ENCODE assay signal across 12 cellular contexts in genomic region chr17:38743556-38744171, GRCh38. TPM values are rescaled to one million over a fixed set of nuclear protein-coding genes. Genes with fewer than 3 reads are reported as not detected.
A peak's percentile ranks its signal among the peaks of the same experiment; 100 is the strongest.
DNase-seq lines count a peak whose midpoint lies in the region; ATAC-seq and TF ChIP-seq lines count a peak whose summit lies in the region.
"Had no signal": no experiment of that assay in that cellular context is flagged by ENCODE, and none has a peak within 500 bp of the region (broad histone marks: within the 10 kb centered on the region; RNA-seq: fewer than 3 reads in every experiment).

No MANE protein-coding gene starts in this region.

- H3K4me1 ChIP-seq in endocrine pancreas (ENCODE audit: control insufficient read depth, insufficient read depth, low read length) = no peaks in the 10 kb centered on the region
- peaks cover 0 to 64% (median 54%) of the 10 kb centered on the region in 4 donors for H3K4me1 ChIP-seq in sigmoid colon

- no peaks in the 10 kb centered on the region for H3K9me3 ChIP-seq in endocrine pancreas (ENCODE audit: control insufficient read depth, low read length)
- H3K9me3 ChIP-seq in sigmoid colon = no peaks in the 10 kb centered on the region

- no peak overlapping the region for H3K9ac ChIP-seq in endocrine pancreas (ENCODE audit: control insufficient read depth, insufficient read depth, low read length)

- TF ChIP-seq CTCF in sigmoid colon (IDR thresholded peaks at IDR 0.05) = no peak

- TF ChIP-seq POLR2A in sigmoid colon (IDR thresholded peaks at IDR 0.05) = no peak

- intact Hi-C loops in sigmoid colon (cut with DNase I) = no loop called here

- no peak for ATAC-seq in HG03442 (IDR thresholded peaks at IDR 0.05; ENCODE audit: unreplicated experiment)
- ATAC-seq in HG02981 (IDR thresholded peaks at IDR 0.05; ENCODE audit: unreplicated experiment) = no peak

- no peak for TF ChIP-seq EP300 in sigmoid colon (IDR thresholded peaks at IDR 0.05)

- peak overlapping the region; percentile 80 to 88 (median 85) for H3K27ac ChIP-seq in sigmoid colon

- H3K36me3 ChIP-seq in endocrine pancreas (ENCODE audit: control insufficient read depth, insufficient read depth, low read length) = no peaks in the 10 kb centered on the region
- H3K36me3 ChIP-seq in sigmoid colon = peaks cover 0 to 15% (median 6%) of the 10 kb centered on the region in 4 donors

- DNase-seq in NCI-H526 (lab: John Stamatoyannopoulos, UW) (peak; percentile 4 to 65), NCI-H526 treated with DMSO at 0.1 percent for 48 hours (lab: John Stamatoyannopoulos, UW) (no peak), NCI-H2081 treated with DMSO at 0.1 percent for 48 hours (lab: John Stamatoyannopoulos, UW) (peak; percentile 57), sigmoid colon (no peak), AG08396 (ENCODE audit: low spot score) (no peak)
- DNase-seq: ACHN; activated naive CD8-positive, alpha-beta T cell treated with anti-CD3 and anti-CD28 coated beads for 36 hours; NK-92 treated with Interleukin-12 subunit alpha and Interleukin-12 subunit beta, amount 100 ng/mL, for 24 hours had no signal

- H3K27me3 ChIP-seq in endocrine pancreas (ENCODE audit: control insufficient read depth, insufficient read depth, low read length) = no peaks in the 10 kb centered on the region
- H3K27me3 ChIP-seq in sigmoid colon = peaks cover 0 to 15% (median 0%) of the 10 kb centered on the region in 3 donors

- 35 to 70% methylated on average over 4 of the region's 4 CpGs for WGBS in sigmoid colon, 2 donors

- H3K4me3 ChIP-seq in endocrine pancreas (ENCODE audit: control insufficient read depth, insufficient read depth, low read length) = peak overlapping the region; percentile 31
- H3K4me3 ChIP-seq in sigmoid colon = no peak overlapping the region
- H3K4me3 ChIP-seq: coronary artery had no signal

RNA-seq across cellular contexts. Expression of gene PCGF2, which starts 4.5 kb away (rescaled TPM):
- total RNA-seq in sigmoid colon = 1 to 10 TPM; 4.3 to 8.9 (median 5.6) TPM
- polyA plus RNA-seq in sigmoid colon = 10 to 100 TPM; 19.6 to 32.6 (median 22.8) TPM

RNA-seq across cellular contexts. Expression of gene PSMB3, which starts 8.9 kb away (rescaled TPM):
- total RNA-seq in sigmoid colon = 100 to 1,000 TPM; 135 to 198 (median 153) TPM
- 100 to 1,000 TPM; 246 to 280 (median 258) TPM for polyA plus RNA-seq in sigmoid colon

RNA-seq across cellular contexts. Expression of gene CISD3, which starts 13.5 kb away (rescaled TPM):
- total RNA-seq in sigmoid colon = 10 to 100 TPM in 3 of 4 donors, 1 to 10 TPM in 1; 9.2 to 19.3 (median 14.6) TPM
- 100 to 1,000 TPM; 104 to 115 (median 108) TPM for polyA plus RNA-seq in sigmoid colon

RNA-seq across cellular contexts. Expression of gene MLLT6, which starts 38.6 kb away (rescaled TPM):
- 10 to 100 TPM; 48.9 to 90.3 (median 69.9) TPM for total RNA-seq in sigmoid colon
- 10 to 100 TPM; 15.3 to 86.5 (median 16.2) TPM for polyA plus RNA-seq in sigmoid colon

RNA-seq across cellular contexts. Expression of gene PIP4K2B, which starts 55.7 kb away (rescaled TPM):
- total RNA-seq in sigmoid colon = 10 to 100 TPM; 44.1 to 50.1 (median 44.6) TPM
- 10 to 100 TPM in 1 of 3 donors, 1 to 10 TPM in 2; 5.1 to 21.6 (median 6.6) TPM for polyA plus RNA-seq in sigmoid colon

Comparison
In these comparisons a context has a peak if more than half of its experiments do, and no peak if none do; other contexts are left out.
1. DNase-seq: peak in NCI-H526 (2 of 2) and NCI-H2081 treated with DMSO at 0.1 percent for 48 hours (single experiment); none in NCI-H526 treated with DMSO at 0.1 percent for 48 hours (single experiment), sigmoid colon (single experiment) and AG08396 (single experiment).